23 cellular contexts compared by ENCODE assay signal in genomic region chr15:41562258-41562657, GRCh38. TPM values are rescaled to one million over a fixed set of nuclear protein-coding genes. Genes with fewer than 3 reads are reported as not detected.
A peak's percentile ranks its signal among the peaks of the same experiment; 100 is the strongest.
DNase-seq lines count a peak whose midpoint lies in the region; ATAC-seq and TF ChIP-seq lines count a peak whose summit lies in the region.
"Had no signal": no experiment of that assay in that cellular context is flagged by ENCODE, and none has a peak within 500 bp of the region (broad histone marks: within the 10 kb centered on the region; RNA-seq: fewer than 3 reads in every experiment).

No MANE protein-coding gene starts in this region.

- no peaks in the 10 kb centered on the region for H3K79me2 ChIP-seq in osteoblast (ENCODE audit: insufficient read depth, low read length)

- no peak overlapping the region for H3K4me3 ChIP-seq in AG04450 (ENCODE audit: low read depth, low read length)
- H3K4me3 ChIP-seq in osteoblast (ENCODE audit: insufficient read depth, low read length): no peak overlapping the region
- no peak overlapping the region for H3K4me3 ChIP-seq in CD8-positive, alpha-beta T cell (ENCODE audit: low read depth, low read length)
- no peak overlapping the region for H3K4me3 ChIP-seq in naive thymus-derived CD4-positive, alpha-beta T cell (ENCODE audit: low read length)
- H3K4me3 ChIP-seq: esophagus squamous epithelium, sigmoid colon, upper lobe of right lung had no signal

- intact Hi-C loops in CD8-positive, alpha-beta T cell (cut with DNase I, micrococcal nuclease): no loop called here
- intact Hi-C loops in naive thymus-derived CD4-positive, alpha-beta T cell (cut with micrococcal nuclease): no loop called here

- H3K27me3 ChIP-seq in AG04450 (ENCODE audit: control insufficient read depth, insufficient read depth, low read length) (no peaks in the 10 kb centered on the region), osteoblast (ENCODE audit: insufficient read depth, low read length) (no peaks in the 10 kb centered on the region)
- H3K27me3 ChIP-seq in CD8-positive, alpha-beta T cell (ENCODE audit: insufficient read depth, low read length): peaks cover 6% of the 10 kb centered on the region
- peaks cover 3 to 6% of the 10 kb centered on the region in 2 donors for H3K27me3 ChIP-seq in naive thymus-derived CD4-positive, alpha-beta T cell (ENCODE audit: control insufficient read depth in 2 of 2, insufficient read depth in 2 of 2, low read length in 2 of 2)
- H3K27me3 ChIP-seq: esophagus squamous epithelium, sigmoid colon, upper lobe of right lung had no signal

- no peak overlapping the region for H2AFZ ChIP-seq in osteoblast (ENCODE audit: low read length)

- H3K27ac ChIP-seq in AG04450 (ENCODE audit: low read depth, low read length): peak overlapping the region; percentile 57
- peak overlapping the region; percentile 73 for H3K27ac ChIP-seq in RWPE1
- H3K27ac ChIP-seq in osteoblast (ENCODE audit: low read depth, low read length): no peak overlapping the region
- no peak overlapping the region for H3K27ac ChIP-seq in CD8-positive, alpha-beta T cell (ENCODE audit: low read depth, low read length)
- no peak overlapping the region for H3K27ac ChIP-seq in naive thymus-derived CD4-positive, alpha-beta T cell (ENCODE audit: low read depth, low read length)
- H3K27ac ChIP-seq: upper lobe of right lung had no signal

- H3K9me3 ChIP-seq in AG04450 (ENCODE audit: control insufficient read depth, insufficient read depth, low read length): no peaks in the 10 kb centered on the region
- H3K9me3 ChIP-seq in osteoblast (ENCODE audit: low read depth, low read length): no peaks in the 10 kb centered on the region
- no peaks in the 10 kb centered on the region for H3K9me3 ChIP-seq in CD8-positive, alpha-beta T cell (ENCODE audit: low read length)
- no peaks in the 10 kb centered on the region for H3K9me3 ChIP-seq in naive thymus-derived CD4-positive, alpha-beta T cell (ENCODE audit: control insufficient read depth in 2 of 3, low read length in 3 of 3)
- H3K9me3 ChIP-seq: esophagus squamous epithelium, sigmoid colon, upper lobe of right lung had no signal

- peaks cover 3% of the 10 kb centered on the region for H4K20me1 ChIP-seq in osteoblast (ENCODE audit: insufficient read depth, low read length)

- H3K27ac Mint-ChIP-seq in glutamatergic neuron (ENCODE audit: unreplicated experiment): no peak overlapping the region
- H3K27ac Mint-ChIP-seq in CD8-positive, alpha-beta T cell: no peak overlapping the region
- no peak overlapping the region for H3K27ac Mint-ChIP-seq in naive thymus-derived CD4-positive, alpha-beta T cell
- H3K27ac Mint-ChIP-seq: HFFc6 had no signal

- POLR2A ChIA-PET in AG04450 (lab: Yijun Ruan, JAX) (interaction anchor here (1.2 kb wide), 1 partner anchor 18 kb away, joined by 8 read pairs; the partner anchor contains the start of gene RPAP1), RWPE1 (lab: Yijun Ruan, JAX; ENCODE audit: low non-redundant PET) (no interaction called here)
- POLR2A ChIA-PET in CD8-positive, alpha-beta T cell (lab: Charles Lee): no interaction called here
- POLR2A ChIA-PET in naive thymus-derived CD4-positive, alpha-beta T cell (lab: Charles Lee): no interaction called here

- TF ChIP-seq CTCF in AG04450 (IDR thresholded peaks at IDR 0.05; ENCODE audit: low read depth, low read length) (no peak), RWPE1 (conservative IDR thresholded peaks at IDR 0.05; ENCODE audit: low read depth) (no peak), glutamatergic neuron (IDR thresholded peaks at IDR 0.05; ENCODE audit: partially characterized antibody, unreplicated experiment) (no peak), osteoblast (IDR thresholded peaks at IDR 0.05; ENCODE audit: extremely low read depth, low read depth, low read length) (no peak)
- TF ChIP-seq CTCF in CD8-positive, alpha-beta T cell (IDR thresholded peaks at IDR 0.05): no peak

- peaks cover 14% of the 10 kb centered on the region for H3K27me3 Mint-ChIP-seq in glutamatergic neuron (ENCODE audit: unreplicated experiment)
- peaks cover 18% of the 10 kb centered on the region for H3K27me3 Mint-ChIP-seq in CD8-positive, alpha-beta T cell (ENCODE audit: low read depth)
- H3K27me3 Mint-ChIP-seq in naive thymus-derived CD4-positive, alpha-beta T cell: peaks cover 0 to 40% (median 14%) of the 10 kb centered on the region in 5 donors

- CTCF ChIA-PET in AG04450 (lab: Charles Lee): interaction anchor here (0.6 to 2.0 kb wide), 5 partner anchors 23 to 249 kb away, joined by 3 to 15 read pairs (median 4); no protein-coding TSS in a partner anchor
- CTCF ChIA-PET in RWPE1 (lab: Yijun Ruan, JAX): interaction anchor here (0.6 to 1.8 kb wide), 3 partner anchors 23 to 452 kb away, joined by 3 to 5 read pairs (median 3); no protein-coding TSS in a partner anchor
- CTCF ChIA-PET in CD8-positive, alpha-beta T cell (lab: Charles Lee): interaction anchor here (0.7 to 1.6 kb wide), 3 partner anchors 14 to 96 kb away, joined by 3 to 4 read pairs (median 3); no protein-coding TSS in a partner anchor
- CTCF ChIA-PET in naive thymus-derived CD4-positive, alpha-beta T cell (lab: Charles Lee): no interaction called here

- H3K4me1 Mint-ChIP-seq in glutamatergic neuron (ENCODE audit: low read depth, unreplicated experiment): peaks cover 28% of the 10 kb centered on the region
- peaks cover 14% of the 10 kb centered on the region for H3K4me1 Mint-ChIP-seq in CD8-positive, alpha-beta T cell (ENCODE audit: low read depth)
- peaks cover 11 to 19% (median 15%) of the 10 kb centered on the region in 7 donors for H3K4me1 Mint-ChIP-seq in naive thymus-derived CD4-positive, alpha-beta T cell

- H3K36me3 Mint-ChIP-seq in glutamatergic neuron (ENCODE audit: unreplicated experiment): no peaks in the 10 kb centered on the region
- H3K36me3 Mint-ChIP-seq in CD8-positive, alpha-beta T cell: no peaks in the 10 kb centered on the region
- H3K36me3 Mint-ChIP-seq in naive thymus-derived CD4-positive, alpha-beta T cell: peaks cover 0 to 1% (median 0%) of the 10 kb centered on the region in 5 donors

- H3K4me2 ChIP-seq in osteoblast (ENCODE audit: insufficient read depth, low read length): no peak overlapping the region

- ATAC-seq in HG02884 (IDR thresholded peaks at IDR 0.05; ENCODE audit: unreplicated experiment): no peak
- no peak for ATAC-seq in HG03135 (IDR thresholded peaks at IDR 0.05; ENCODE audit: unreplicated experiment)
- no peak for ATAC-seq in CD8-positive, alpha-beta T cell
- no peak for ATAC-seq in naive thymus-derived CD4-positive, alpha-beta T cell
- ATAC-seq: stimulated activated naive CD8-positive, alpha-beta T cell treated with anti-CD3 and anti-CD28 coated beads, Interleukin-15, Interleukin-2, amounts not matched to agents 100 U/mL and 50 U/mL, for 24 hours; upper lobe of right lung had no signal

- H3K9me3 Mint-ChIP-seq in glutamatergic neuron (ENCODE audit: unreplicated experiment): peaks cover 6% of the 10 kb centered on the region
- H3K9me3 Mint-ChIP-seq in CD8-positive, alpha-beta T cell: no peaks in the 10 kb centered on the region
- no peaks in the 10 kb centered on the region for H3K9me3 Mint-ChIP-seq in naive thymus-derived CD4-positive, alpha-beta T cell
- H3K9me3 Mint-ChIP-seq: HFFc6 had no signal

- peak overlapping the region; percentile 25 for H3K4me3 Mint-ChIP-seq in glutamatergic neuron (ENCODE audit: unreplicated experiment)
- H3K4me3 Mint-ChIP-seq in CD8-positive, alpha-beta T cell: no peak overlapping the region
- peak overlapping the region in 1 of 10 donors; percentile 68 for H3K4me3 Mint-ChIP-seq in naive thymus-derived CD4-positive, alpha-beta T cell
- H3K4me3 Mint-ChIP-seq: HFFc6 had no signal

- H3K4me1 ChIP-seq in osteoblast (ENCODE audit: insufficient read depth, low read length): peaks cover 28% of the 10 kb centered on the region
- peaks cover 19% of the 10 kb centered on the region for H3K4me1 ChIP-seq in CD8-positive, alpha-beta T cell (ENCODE audit: insufficient read depth, low read length)
- H3K4me1 ChIP-seq in naive thymus-derived CD4-positive, alpha-beta T cell (ENCODE audit: control insufficient read depth in 2 of 2, insufficient read depth in 2 of 2, low read length in 2 of 2): peaks cover 15 to 18% of the 10 kb centered on the region in 2 donors

- DNase-seq in AG04450 (ENCODE audit: low read depth, low spot score) (no peak), RWPE1 (ENCODE audit: low spot score) (no peak), glutamatergic neuron (no peak), osteoblast (ENCODE audit: insufficient read length, low spot score, missing footprints) (peak; percentile 83)
- DNase-seq in CD8-positive, alpha-beta T cell: no peak
- no peak for DNase-seq in naive thymus-derived CD4-positive, alpha-beta T cell
- DNase-seq: activated CD4-positive, alpha-beta T cell treated with anti-CD3 and anti-CD28 coated beads, Interleukin-2, amount 50 U/mL, for 1 hour; activated CD8-positive, alpha-beta memory T cell treated with anti-CD3 and anti-CD28 coated beads, Interleukin-2, amount 50 U/mL, for 4 hours; activated effector memory CD4-positive, alpha-beta T cell treated with anti-CD3 and anti-CD28 coated beads, Interleukin-2, amount 50 U/mL, for 16 hours; DMS53; effector CD4-positive, alpha-beta T cell; esophagus squamous epithelium; HFFc6; Kasumi-1; NCI-H1092; NCI-H2029 treated with DMSO at 0.1 percent for 48 hours; NCI-H524; stimulated activated CD4-positive, alpha-beta T cell treated with anti-CD3 and anti-CD28 coated beads, Interleukin-1b, Interleukin-23, amount 100 ng/mL, for 48 hours; stimulated activated naive CD8-positive, alpha-beta T cell treated with anti-CD3 and anti-CD28 coated beads, Interleukin-15, Interleukin-2, amounts not matched to agents 100 U/mL and 50 U/mL, for 24 hours; upper lobe of right lung had no signal

- H3K36me3 ChIP-seq in osteoblast (ENCODE audit: insufficient read depth, low read length): no peaks in the 10 kb centered on the region
- no peaks in the 10 kb centered on the region for H3K36me3 ChIP-seq in CD8-positive, alpha-beta T cell (ENCODE audit: insufficient read depth, low read length)
- H3K36me3 ChIP-seq in naive thymus-derived CD4-positive, alpha-beta T cell (ENCODE audit: control insufficient read depth in 2 of 3, insufficient read depth in 3 of 3, low read length in 3 of 3): no peaks in the 10 kb centered on the region
- H3K36me3 ChIP-seq: sigmoid colon, upper lobe of right lung had no signal

RNA-seq across cellular contexts. Expression of gene TYRO3, which starts 3.2 kb away (rescaled TPM):
- polyA plus RNA-seq in AG04450 (2011; rRNA removed): 21.0 and 21.7 TPM in 2 replicates
- 39.5 and 44.5 TPM in 2 replicates for polyA minus RNA-seq in AG04450 (2011; rRNA and poly(A)+ RNA removed)
- total RNA-seq in glutamatergic neuron (ENCODE audit: unreplicated experiment) (5.1 TPM), osteoblast (6.2 and 6.8 TPM in 2 replicates)
- under 1 TPM; 0.24 to 0.78 TPM for total RNA-seq in CD8-positive, alpha-beta T cell
- 1 to 10 TPM in 1 of 5 experiments, under 1 TPM in 3, not detected in 1; 0.24 to 1.4 (median 0.33) TPM for total RNA-seq in naive thymus-derived CD4-positive, alpha-beta T cell
- not detected for polyA plus RNA-seq in naive thymus-derived CD4-positive, alpha-beta T cell

RNA-seq across cellular contexts. Expression of gene RPAP1, which starts 18.2 kb away (rescaled TPM):
- polyA plus RNA-seq in AG04450 (2011; rRNA removed): 9.5 and 12.9 TPM in 2 replicates
- 17.9 and 19.7 TPM in 2 replicates for polyA minus RNA-seq in AG04450 (2011; rRNA and poly(A)+ RNA removed)
- total RNA-seq in glutamatergic neuron (ENCODE audit: unreplicated experiment): 48.9 TPM
- 11.9 and 13.8 TPM in 2 replicates for total RNA-seq in osteoblast
- 10 to 100 TPM; 13.6 to 16.0 TPM for total RNA-seq in CD8-positive, alpha-beta T cell
- total RNA-seq in naive thymus-derived CD4-positive, alpha-beta T cell: 10 to 100 TPM; 32.7 to 60.4 (median 43.8) TPM
- polyA plus RNA-seq in naive thymus-derived CD4-positive, alpha-beta T cell: 10 to 100 TPM in 1 of 2 donors, 1 to 10 TPM in 1; 8.8 to 23.9 TPM

RNA-seq across cellular contexts. Expression of gene LTK, which starts 48.6 kb away (rescaled TPM):
- 0.09 and 0.20 TPM in 2 replicates for polyA plus RNA-seq in AG04450 (2011; rRNA removed)
- 0.18 and 0.22 TPM in 2 replicates for polyA minus RNA-seq in AG04450 (2011; rRNA and poly(A)+ RNA removed)
- total RNA-seq in glutamatergic neuron (ENCODE audit: unreplicated experiment) (3.2 TPM), osteoblast (not detected in 2 replicates)
- 10 to 100 TPM; 11.9 to 12.3 TPM for total RNA-seq in CD8-positive, alpha-beta T cell
- total RNA-seq in naive thymus-derived CD4-positive, alpha-beta T cell: 1 to 10 TPM in 2 of 5 experiments, under 1 TPM in 2, not detected in 1; 0.41 to 6.5 (median 1.4) TPM
- polyA plus RNA-seq in naive thymus-derived CD4-positive, alpha-beta T cell: not detected

Comparison
In these comparisons a context has a peak if more than half of its experiments do, and no peak if none do; other contexts are left out.
1. H3K27ac ChIP-seq: peak in AG04450 (single experiment) and RWPE1 (single experiment); none in osteoblast (single experiment), CD8-positive, alpha-beta T cell (single experiment) and naive thymus-derived CD4-positive, alpha-beta T cell (single experiment).